In genomic region chr5:116524051-116524450, GRCh38 we compare ENCODE assay signal across 22 cellular contexts. TPM values are rescaled to one million over a fixed set of nuclear protein-coding genes. Genes with fewer than 3 reads are reported as not detected.
DNase-seq lines count a peak whose midpoint lies in the region; ATAC-seq and TF ChIP-seq lines count a peak whose summit lies in the region.
"Had no signal": no experiment of that assay in that cellular context is flagged by ENCODE, and none has a peak within 500 bp of the region (broad histone marks: within the 10 kb centered on the region; RNA-seq: fewer than 3 reads in every experiment).

No MANE protein-coding gene starts in this region.

- no peaks in the 10 kb centered on the region for H3F3A ChIP-seq in SK-N-SH (replicated peaks; ENCODE audit: insufficient read depth)

- peak; percentile 11; the same call in 1 of the 2 replicates for TF ChIP-seq RAD21 in SK-N-SH (IDR thresholded peaks at IDR 0.05; ENCODE audit: low read length)

- intact Hi-C loops in left colon (cut with DNase I, micrococcal nuclease), result no loop called here

- peak in 1 of 2 experiments; percentile 93; a peak in 2 of 4 replicates for TF ChIP-seq EP300 in SK-N-SH (IDR thresholded peaks at IDR 0.05; ENCODE audit: borderline replicate concordance in 1 of 2, low read depth in 1 of 2, low read length in 1 of 2)

- 18% methylated on average over 2 of the region's 2 CpGs for WGBS in SK-N-SH (ENCODE audit: low lambda C conversion rate)
- WGBS in hepatocyte (ENCODE audit: low lambda C conversion rate, missing lambda C conversion rate), result 48% methylated on average over 2 of the region's 2 CpGs

- H3K4me1 ChIP-seq in BE2C, result peaks cover 50% of the 10 kb centered on the region
- H3K4me1 ChIP-seq in SK-N-SH (ENCODE audit: control insufficient read depth in 1 of 2, insufficient read depth in 2 of 2, low read depth in 1 of 2, low read length in 1 of 2), result peaks cover 0 to 15% of the 10 kb centered on the region in 2 experiments; a peak in 2 of 4 replicates
- H3K4me1 ChIP-seq in hepatocyte (ENCODE audit: insufficient read depth), result peaks cover 43% of the 10 kb centered on the region
- H3K4me1 ChIP-seq in rectal smooth muscle tissue (ENCODE audit: control insufficient read depth, insufficient read depth, low read length), result peaks cover 26% of the 10 kb centered on the region
- H3K4me1 ChIP-seq: SJSA1 had no signal

- ATAC-seq in GM21619 (IDR thresholded peaks at IDR 0.05; ENCODE audit: unreplicated experiment) (no peak), left colon (no peak)

- H3K79me2 ChIP-seq in SK-N-SH (ENCODE audit: insufficient read depth) (no peaks in the 10 kb centered on the region), hepatocyte (peaks cover 94% of the 10 kb centered on the region)

- peak; percentile 67 for DNase-seq in BE2C
- no peak for DNase-seq in SK-N-SH
- DNase-seq in hepatocyte (ENCODE audit: low spot score), result no peak
- no peak for DNase-seq in SW 1271 (lab: John Stamatoyannopoulos, UW)
- no peak for DNase-seq in left colon
- DNase-seq: CD4-positive, alpha-beta T cell; DMS53; GM23248; H7; Karpas-422; NCI-H1092; NCI-H1417 treated with DMSO at 0.1 percent for 48 hours; NCI-H1694 treated with DMSO at 0.1 percent for 48 hours; NCI-H2081; NCI-H524; Right ventricle myocardium superior; RPMI8226 had no signal

- no peak for TF ChIP-seq CTCF in BE2C (IDR thresholded peaks at IDR 0.05; ENCODE audit: low read depth, low read length)
- no peak for TF ChIP-seq CTCF in SK-N-SH (IDR thresholded peaks at IDR 0.05)
- TF ChIP-seq CTCF in hepatocyte (IDR thresholded peaks at IDR 0.05; ENCODE audit: poor library complexity), result no peak

- H3K9me3 ChIP-seq in BE2C (no peaks in the 10 kb centered on the region), SK-N-SH (no peaks in the 10 kb centered on the region), hepatocyte (ENCODE audit: low read depth) (no peaks in the 10 kb centered on the region)
- H3K9me3 ChIP-seq: BLaER1 treated with 17β-estradiol and CSF1 and Interleukin-3, amounts not matched to agents 10 nM and 100 nM; SJSA1 had no signal

- POLR2A ChIA-PET in SK-N-SH (lab: Yijun Ruan, JAX), result no interaction called here

- no peak overlapping the region for H3K9ac ChIP-seq in SK-N-SH
- no peak overlapping the region for H3K9ac ChIP-seq in rectal smooth muscle tissue (ENCODE audit: low read length)
- H3K9ac ChIP-seq: BLaER1 treated with 17β-estradiol and CSF1 and Interleukin-3, amounts not matched to agents 10 nM and 100 nM; GM23248 had no signal

- peak overlapping the region in 1 of 2 experiments; percentile 87; a peak in 2 of 4 replicates for H3K27ac ChIP-seq in SK-N-SH (ENCODE audit: low read depth in 2 of 2, low read length in 1 of 2)
- H3K27ac ChIP-seq in hepatocyte, result peak overlapping the region; percentile 34
- H3K27ac ChIP-seq in rectal smooth muscle tissue (ENCODE audit: low read depth, low read length), result peak overlapping the region; percentile 4
- H3K27ac ChIP-seq: BLaER1 treated with 17β-estradiol and CSF1 and Interleukin-3, amounts not matched to agents 10 nM and 100 nM; GM23248; SJSA1 had no signal

- H3K9me2 ChIP-seq in SK-N-SH (no peaks in the 10 kb centered on the region), hepatocyte (replicated peaks; ENCODE audit: insufficient read depth) (no peaks in the 10 kb centered on the region)

- H3K27me3 ChIP-seq in BE2C, result no peaks in the 10 kb centered on the region
- no peaks in the 10 kb centered on the region; the same call in 1 of the 2 replicates for H3K27me3 ChIP-seq in SK-N-SH (ENCODE audit: insufficient read depth)
- H3K27me3 ChIP-seq in hepatocyte, result no peaks in the 10 kb centered on the region
- H3K27me3 ChIP-seq in rectal smooth muscle tissue (ENCODE audit: control insufficient read depth, insufficient read depth, low read length), result no peaks in the 10 kb centered on the region
- H3K27me3 ChIP-seq: BLaER1 treated with 17β-estradiol and CSF1 and Interleukin-3, amounts not matched to agents 10 nM and 100 nM had no signal

- H3K36me3 ChIP-seq in BE2C, result no peaks in the 10 kb centered on the region
- no peaks in the 10 kb centered on the region for H3K36me3 ChIP-seq in SK-N-SH (replicated peaks in 1 of 2; ENCODE audit: control insufficient read depth in 1 of 2, insufficient read depth in 2 of 2, low read length in 1 of 2)
- H3K36me3 ChIP-seq in hepatocyte (replicated peaks; ENCODE audit: insufficient read depth, low read depth), result no peaks in the 10 kb centered on the region
- no peaks in the 10 kb centered on the region for H3K36me3 ChIP-seq in rectal smooth muscle tissue (ENCODE audit: control insufficient read depth, insufficient read depth, low read length)
- H3K36me3 ChIP-seq: BLaER1 treated with 17β-estradiol and CSF1 and Interleukin-3, amounts not matched to agents 10 nM and 100 nM; SJSA1 had no signal

- no peak overlapping the region for H3K4me2 ChIP-seq in SK-N-SH
- H3K4me2 ChIP-seq in hepatocyte, result no peak overlapping the region

- H4K20me1 ChIP-seq in SK-N-SH (ENCODE audit: insufficient read depth), result no peaks in the 10 kb centered on the region
- peaks cover 53% of the 10 kb centered on the region for H4K20me1 ChIP-seq in hepatocyte (ENCODE audit: insufficient read depth, poor library complexity, severe bottlenecking)
- H4K20me1 ChIP-seq: BLaER1 treated with 17β-estradiol and CSF1 and Interleukin-3, amounts not matched to agents 10 nM and 100 nM had no signal

- CTCF ChIA-PET in SK-N-SH (lab: Yijun Ruan, JAX), result interaction anchor here (1.0 to 1.5 kb wide), 2 partner anchors 34 to 51 kb away, joined by 3 read pairs; partner anchors contain the start of gene SEMA6A

- H3K4me3 ChIP-seq in BE2C (ENCODE audit: low read depth, low read length) (peak overlapping the region; percentile 30), SK-N-SH (ENCODE audit: low read depth in 2 of 2, low read length in 1 of 2) (no peak overlapping the region), hepatocyte (no peak overlapping the region), rectal smooth muscle tissue (ENCODE audit: low read length) (no peak overlapping the region)
- H3K4me3 ChIP-seq: BLaER1 treated with 17β-estradiol and CSF1 and Interleukin-3, amounts not matched to agents 10 nM and 100 nM; GM23248; SJSA1 had no signal

- no peak overlapping the region for H2AFZ ChIP-seq in SK-N-SH (ENCODE audit: low read depth)
- H2AFZ ChIP-seq in hepatocyte, result no peak overlapping the region
- H2AFZ ChIP-seq: GM23248 had no signal

TF ChIP-seq in SK-N-SH, 30 proteins besides CTCF, POLR2A, EP300 and RAD21 (continues in another document):
- TF ChIP-seq TAF1 (IDR thresholded peaks at IDR 0.05; ENCODE audit: borderline replicate concordance, low read depth, low read length) (no peak), MXI1 (IDR thresholded peaks at IDR 0.05; ENCODE audit: low read depth, low read length) (peak; percentile 82), FOXJ3 (CRISPR knock-in tag; IDR thresholded peaks at IDR 0.05) (no peak), NFIC (IDR thresholded peaks at IDR 0.05; ENCODE audit: borderline replicate concordance) (no peak), POLR2AphosphoS5 (IDR thresholded peaks at IDR 0.05; ENCODE audit: low read depth, low read length) (no peak), NRF1 (IDR thresholded peaks at IDR 0.05; ENCODE audit: low read depth, low read length) (no peak), USF2 (IDR thresholded peaks at IDR 0.05; ENCODE audit: borderline replicate concordance, low read depth, low read length) (no peak), IRF3 (IDR thresholded peaks at IDR 0.05; ENCODE audit: low read depth, low read length) (no peak), TCF12 (IDR thresholded peaks at IDR 0.05) (peak; percentile 48; the same call in 1 of the 2 replicates), SMC3 (IDR thresholded peaks at IDR 0.05; ENCODE audit: low read depth, low read length) (no peak), JUND (IDR thresholded peaks at IDR 0.05) (no peak), GABPA (IDR thresholded peaks at IDR 0.05; ENCODE audit: low read depth) (no peak), TEAD4 (IDR thresholded peaks at IDR 0.05; ENCODE audit: borderline replicate concordance, insufficient read depth) (no peak), RXRA (IDR thresholded peaks at IDR 0.05; ENCODE audit: borderline replicate concordance, low read depth) (no peak), MAX (IDR thresholded peaks at IDR 0.05; ENCODE audit: low read depth) (no peak)
- TF ChIP-seq, protein P1, sequence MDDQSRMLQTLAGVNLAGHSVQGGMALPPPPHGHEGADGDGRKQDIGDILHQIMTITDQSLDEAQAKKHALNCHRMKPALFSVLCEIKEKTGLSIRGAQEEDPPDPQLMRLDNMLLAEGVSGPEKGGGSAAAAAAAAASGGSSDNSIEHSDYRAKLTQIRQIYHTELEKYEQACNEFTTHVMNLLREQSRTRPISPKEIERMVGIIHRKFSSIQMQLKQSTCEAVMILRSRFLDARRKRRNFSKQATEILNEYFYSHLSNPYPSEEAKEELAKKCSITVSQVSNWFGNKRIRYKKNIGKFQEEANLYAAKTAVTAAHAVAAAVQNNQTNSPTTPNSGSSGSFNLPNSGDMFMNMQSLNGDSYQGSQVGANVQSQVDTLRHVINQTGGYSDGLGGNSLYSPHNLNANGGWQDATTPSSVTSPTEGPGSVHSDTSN (IDR thresholded peaks at IDR 0.05), result no peak

RNA-seq across cellular contexts. Expression of gene SEMA6A, which starts 50.6 kb away (rescaled TPM):
- polyA plus RNA-seq in BE2C (2012; ENCODE audit: insufficient read depth, insufficient read length, low read depth), result 112 TPM
- polyA plus RNA-seq in SK-N-SH (2012; rRNA removed), result 0.18 and 0.29 TPM in 2 replicates
- 0.30 and 0.31 TPM in 2 replicates for polyA plus RNA-seq in SK-N-SH (2012; cell fraction: cytosol; rRNA removed)
- polyA plus RNA-seq in SK-N-SH (2012; cell fraction: nucleus; rRNA removed), result 0.77 and 0.98 TPM in 2 replicates
- total RNA-seq in hepatocyte, result 50.0 and 68.6 TPM in 2 replicates
- 35.8 and 38.2 TPM in 2 replicates for polyA plus RNA-seq in hepatocyte
- total RNA-seq in left colon, result 100 to 1,000 TPM; 100 to 103 TPM
- total RNA-seq: CD4-positive, alpha-beta T cell; G401 had no signal
